ENCODE assay signal across 8 cellular contexts in genomic region chr14:61472801-61473376, GRCh38.
DNase-seq lines count a peak whose midpoint lies in the region; ATAC-seq, FAIRE-seq and TF ChIP-seq lines count a peak whose summit lies in the region.

No MANE protein-coding gene starts in this region.

- TF ChIP-seq CTCF in GM12878 (IDR thresholded peaks at IDR 0.05 in 2 of 3, conservative IDR thresholded peaks at IDR 0.05 in 1 of 3; ENCODE audit: control insufficient read depth in 2 of 3, extremely low read depth in 1 of 3, insufficient read depth in 1 of 3, low read depth in 3 of 3, low read length in 3 of 3): no peak

- intact Hi-C loops in CD4-positive, alpha-beta memory T cell (cut with micrococcal nuclease): no loop called here
- intact Hi-C loops in GM12878 (cut with micrococcal nuclease; ENCODE audit: unreplicated experiment): no loop called here

- FAIRE-seq in GM12878 (lab: Jason Lieb, UNC): no peak

- H3K4me2 ChIP-seq in GM12878 (ENCODE audit: control insufficient read depth, insufficient read depth): peak overlapping the region; percentile 82
- peak overlapping the region; percentile 49 for H3K4me2 ChIP-seq in skeletal muscle satellite cell (ENCODE audit: low read length)

- peaks cover 76 to 97% (median 90%) of the 10 kb centered on the region in 4 donors for H3K4me1 Mint-ChIP-seq in CD4-positive, alpha-beta memory T cell

- H3K27me3 Mint-ChIP-seq in CD4-positive, alpha-beta memory T cell: no peaks in the 10 kb centered on the region

- H3K36me3 ChIP-seq in CD4-positive, alpha-beta memory T cell (ENCODE audit: insufficient read depth, low read length): peaks cover 5% of the 10 kb centered on the region
- H3K36me3 ChIP-seq in GM12878 (ENCODE audit: control insufficient read depth in 2 of 2, insufficient read depth in 2 of 2, low read length in 1 of 2) (peaks cover 1 to 3% of the 10 kb centered on the region in 2 experiments; a peak in 3 of 4 replicates), skeletal muscle satellite cell (ENCODE audit: insufficient read depth, low read length) (no peaks in the 10 kb centered on the region)

- H3K4me3 ChIP-seq in CD4-positive, alpha-beta memory T cell (ENCODE audit: low read length in 2 of 2): peak overlapping the region; percentile 25 to 49
- H3K4me3 ChIP-seq in GM12878 (no peak overlapping the region; the same call in 1 of the 2 replicates), skeletal muscle satellite cell (ENCODE audit: low read length) (peak overlapping the region; percentile 2)

- no peaks in the 10 kb centered on the region for H3K27me3 ChIP-seq in CD4-positive, alpha-beta memory T cell (ENCODE audit: insufficient read depth, low read length)
- H3K27me3 ChIP-seq in GM12878 (replicated peaks in 1 of 2; ENCODE audit: control insufficient read depth in 2 of 2, insufficient read depth in 2 of 2, low read length in 1 of 2) (no peaks in the 10 kb centered on the region), skeletal muscle satellite cell (ENCODE audit: control insufficient read depth, insufficient read depth, low read length) (no peaks in the 10 kb centered on the region)

- TF ChIP-seq RAD21 in GM12878 (IDR thresholded peaks at IDR 0.05; ENCODE audit: insufficient read depth, low read depth, low read length): no peak

- 20% methylated on average over 3 of the region's 3 CpGs for WGBS in GM12878 (ENCODE audit: insufficient coverage, insufficient replicate concordance, low lambda C conversion rate, missing lambda C conversion rate)

- no peak overlapping the region for H2AFZ ChIP-seq in GM12878 (ENCODE audit: control insufficient read depth, low read depth, low read length)

- POLR2A ChIA-PET in CD4-positive, alpha-beta memory T cell (lab: Charles Lee; ENCODE audit: partially characterized antibody): interaction anchor here (0.6 to 2.4 kb wide), 11 partner anchors 18 to 289 kb away, joined by 3 to 10 read pairs (median 5); partner anchors contain the start of genes HIF1A, PRKCH and SNAPC1
- POLR2A ChIA-PET in GM12878 (lab: Charles Lee): no interaction called here

- RAD21 ChIA-PET in GM12878 (lab: Charles Lee; ENCODE audit: unreplicated experiment): interaction anchor here (3.9 kb wide), 1 partner anchor 365 kb away, joined by 17 read pairs; no protein-coding TSS in a partner anchor

- CTCF ChIA-PET in CD4-positive, alpha-beta memory T cell (lab: Charles Lee; ENCODE audit: partially characterized antibody): interaction anchor here (5.5 to 7.3 kb wide), 3 partner anchors 12 to 257 kb away, joined by 37 to 66 read pairs (median 44); no protein-coding TSS in a partner anchor
- CTCF ChIA-PET in GM12878 (lab: Yijun Ruan, JAX): interaction anchor here (0.9 to 3.5 kb wide), 4 partner anchors 11 to 365 kb away, joined by 3 to 25 read pairs (median 4); no protein-coding TSS in a partner anchor

- peak overlapping the region; percentile 76 to 91 (median 88) for H3K4me3 Mint-ChIP-seq in CD4-positive, alpha-beta memory T cell

- TF ChIP-seq POLR2A in GM12878 (IDR thresholded peaks at IDR 0.05; ENCODE audit: low read depth, low read length): no peak

- H3K36me3 Mint-ChIP-seq in CD4-positive, alpha-beta memory T cell: peaks cover 13 to 60% of the 10 kb centered on the region in 2 donors

- in situ Hi-C loops in GM12878 (cut with MboI): no loop called here

- ATAC-seq in GM12878: no peak
- ATAC-seq in GM18519 (IDR thresholded peaks at IDR 0.05; ENCODE audit: low FRiP score, unreplicated experiment): no peak

- peak; percentile 60 to 81 (median 65) for DNase-seq in CD4-positive, alpha-beta memory T cell
- DNase-seq in T-helper 2 cell (peak in 4 of 5 experiments; percentile 69 to 95 (median 70)), GM12878 (ENCODE audit: low read depth, low spot score) (no peak), NCI-H2227 treated with DMSO at 0.1 percent for 48 hours (lab: John Stamatoyannopoulos, UW) (no peak), mesenteric fat pad (ENCODE audit: low spot score) (no peak), H4 (ENCODE audit: low spot score) (no peak)

- H4K20me1 ChIP-seq in GM12878 (ENCODE audit: control insufficient read depth, insufficient read depth): no peaks in the 10 kb centered on the region

- BruUV-seq in GM12878 (replicated peaks; lab: Mats Ljungman, UMichigan): no TSS peak

- H3K9ac ChIP-seq in GM12878 (ENCODE audit: control insufficient read depth, insufficient read depth, low read length): no peak overlapping the region
- H3K9ac ChIP-seq in skeletal muscle satellite cell (ENCODE audit: low read depth, low read length): peak overlapping the region; percentile 78

- peaks cover 98% of the 10 kb centered on the region for H3K4me1 ChIP-seq in CD4-positive, alpha-beta memory T cell (ENCODE audit: insufficient read depth, low read length)
- peaks cover 43% of the 10 kb centered on the region for H3K4me1 ChIP-seq in GM12878 (ENCODE audit: control insufficient read depth, insufficient read depth, low read length)
- peaks cover 80% of the 10 kb centered on the region for H3K4me1 ChIP-seq in skeletal muscle satellite cell (ENCODE audit: control insufficient read depth, insufficient read depth, low read length)

- peak overlapping the region; percentile 66 for H3K27ac ChIP-seq in CD4-positive, alpha-beta memory T cell (ENCODE audit: low read depth, low read length)
- peak overlapping the region; percentile 24 for H3K27ac ChIP-seq in GM12878 (ENCODE audit: control insufficient read depth, insufficient read depth)

- peaks cover 19% of the 10 kb centered on the region for H3K79me2 ChIP-seq in GM12878 (ENCODE audit: control insufficient read depth, insufficient read depth, low read length)

- H3K9me3 ChIP-seq in CD4-positive, alpha-beta memory T cell (ENCODE audit: control insufficient read depth in 1 of 2, low read length in 2 of 2): no peaks in the 10 kb centered on the region
- H3K9me3 ChIP-seq in GM12878 (replicated peaks; ENCODE audit: control insufficient read depth, insufficient read depth, low read length): no peaks in the 10 kb centered on the region
- H3K9me3 ChIP-seq in skeletal muscle satellite cell (replicated peaks; ENCODE audit: low read length): no peaks in the 10 kb centered on the region

- no peak for TF ChIP-seq EP300 in GM12878 (IDR thresholded peaks at IDR 0.05; ENCODE audit: borderline replicate concordance in 1 of 2, control insufficient read depth in 1 of 2, low read depth in 2 of 2, low read length in 2 of 2)

- peaks cover 0 to 3% (median 0%) of the 10 kb centered on the region in 8 donors for H3K9me3 Mint-ChIP-seq in CD4-positive, alpha-beta memory T cell

- peak overlapping the region; percentile 87 to 100 (median 97) for H3K27ac Mint-ChIP-seq in CD4-positive, alpha-beta memory T cell

- SMC1A ChIA-PET in GM12878 (lab: Charles Lee; ENCODE audit: uncharacterized antibody, unreplicated experiment): interaction anchor here (1.6 to 5.6 kb wide), 3 partner anchors 30 to 365 kb away, joined by 3 to 56 read pairs (median 24); no protein-coding TSS in a partner anchor

TF ChIP-seq in GM12878, 131 proteins besides CTCF, POLR2A, EP300 and RAD21 (continues in another document):
- TF ChIP-seq MYB (IDR thresholded peaks at IDR 0.05; ENCODE audit: borderline replicate concordance, low read depth, low read length): no peak
- TF ChIP-seq NR2C2 (IDR thresholded peaks at IDR 0.05; ENCODE audit: borderline replicate concordance, control insufficient read depth, insufficient read length, low read depth): no peak
- no peak for TF ChIP-seq BCLAF1 (IDR thresholded peaks at IDR 0.05)
- no peak for TF ChIP-seq MLLT1 (IDR thresholded peaks at IDR 0.05)
- no peak for TF ChIP-seq MYC (IDR thresholded peaks at IDR 0.05; ENCODE audit: insufficient read depth, insufficient read length, insufficient replicate concordance, low read length, severe bottlenecking)
- no peak for TF ChIP-seq CHD4 (IDR thresholded peaks at IDR 0.05)

Comparison
In these comparisons a context has a peak if more than half of its experiments do, and no peak if none do; other contexts are left out.
1. DNase-seq: peak in CD4-positive, alpha-beta memory T cell (5 of 5) and T-helper 2 cell (4 of 5); none in GM12878 (single experiment), NCI-H2227 treated with DMSO at 0.1 percent for 48 hours (single experiment), mesenteric fat pad (single experiment) and H4 (single experiment).